In genomic region chr14:67619446-67620216, GRCh38 we compare ENCODE assay signal across 1 cellular context.
TF ChIP-seq lines count a peak whose summit lies in the region.

TSS of gene ARG2 (plus strand) at chr14:67619920. CDS start at chr14:67619978, 58 bp downstream.

TF ChIP-seq in HEK293, 187 proteins besides CTCF, POLR2A, EP300 and RAD21 (continued from another document and continues in another):
- TF ChIP-seq ZNF561 (tag by site-specific recombination; IDR thresholded peaks at IDR 0.05; ENCODE audit: borderline replicate concordance): no peak; the same call in 1 of the 2 replicates
- TF ChIP-seq, protein P1, sequence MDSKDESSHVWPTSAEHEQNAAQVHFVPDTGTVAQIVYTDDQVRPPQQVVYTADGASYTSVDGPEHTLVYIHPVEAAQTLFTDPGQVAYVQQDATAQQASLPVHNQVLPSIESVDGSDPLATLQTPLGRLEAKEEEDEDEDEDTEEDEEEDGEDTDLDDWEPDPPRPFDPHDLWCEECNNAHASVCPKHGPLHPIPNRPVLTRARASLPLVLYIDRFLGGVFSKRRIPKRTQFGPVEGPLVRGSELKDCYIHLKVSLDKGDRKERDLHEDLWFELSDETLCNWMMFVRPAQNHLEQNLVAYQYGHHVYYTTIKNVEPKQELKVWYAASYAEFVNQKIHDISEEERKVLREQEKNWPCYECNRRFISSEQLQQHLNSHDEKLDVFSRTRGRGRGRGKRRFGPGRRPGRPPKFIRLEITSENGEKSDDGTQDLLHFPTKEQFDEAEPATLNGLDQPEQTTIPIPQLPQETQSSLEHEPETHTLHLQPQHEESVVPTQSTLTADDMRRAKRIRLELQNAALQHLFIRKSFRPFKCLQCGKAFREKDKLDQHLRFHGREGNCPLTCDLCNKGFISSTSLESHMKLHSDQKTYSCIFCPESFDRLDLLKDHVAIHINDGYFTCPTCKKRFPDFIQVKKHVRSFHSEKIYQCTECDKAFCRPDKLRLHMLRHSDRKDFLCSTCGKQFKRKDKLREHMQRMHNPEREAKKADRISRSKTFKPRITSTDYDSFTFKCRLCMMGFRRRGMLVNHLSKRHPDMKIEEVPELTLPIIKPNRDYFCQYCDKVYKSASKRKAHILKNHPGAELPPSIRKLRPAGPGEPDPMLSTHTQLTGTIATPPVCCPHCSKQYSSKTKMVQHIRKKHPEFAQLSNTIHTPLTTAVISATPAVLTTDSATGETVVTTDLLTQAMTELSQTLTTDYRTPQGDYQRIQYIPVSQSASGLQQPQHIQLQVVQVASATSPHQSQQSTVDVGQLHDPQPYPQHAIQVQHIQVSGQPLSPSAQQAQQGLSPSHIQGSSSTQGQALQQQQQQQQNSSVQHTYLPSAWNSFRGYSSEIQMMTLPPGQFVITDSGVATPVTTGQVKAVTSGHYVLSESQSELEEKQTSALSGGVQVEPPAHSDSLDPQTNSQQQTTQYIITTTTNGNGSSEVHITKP (tag by site-specific recombination; IDR thresholded peaks at IDR 0.05): peak; percentile 56
- TF ChIP-seq, protein P2, sequence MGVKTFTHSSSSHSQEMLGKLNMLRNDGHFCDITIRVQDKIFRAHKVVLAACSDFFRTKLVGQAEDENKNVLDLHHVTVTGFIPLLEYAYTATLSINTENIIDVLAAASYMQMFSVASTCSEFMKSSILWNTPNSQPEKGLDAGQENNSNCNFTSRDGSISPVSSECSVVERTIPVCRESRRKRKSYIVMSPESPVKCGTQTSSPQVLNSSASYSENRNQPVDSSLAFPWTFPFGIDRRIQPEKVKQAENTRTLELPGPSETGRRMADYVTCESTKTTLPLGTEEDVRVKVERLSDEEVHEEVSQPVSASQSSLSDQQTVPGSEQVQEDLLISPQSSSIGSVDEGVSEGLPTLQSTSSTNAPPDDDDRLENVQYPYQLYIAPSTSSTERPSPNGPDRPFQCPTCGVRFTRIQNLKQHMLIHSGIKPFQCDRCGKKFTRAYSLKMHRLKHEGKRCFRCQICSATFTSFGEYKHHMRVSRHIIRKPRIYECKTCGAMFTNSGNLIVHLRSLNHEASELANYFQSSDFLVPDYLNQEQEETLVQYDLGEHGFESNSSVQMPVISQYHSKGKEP (tag by site-specific recombination; IDR thresholded peaks at IDR 0.05): no peak
- TF ChIP-seq ZNF394 (tag by site-specific recombination; IDR thresholded peaks at IDR 0.05; ENCODE audit: borderline replicate concordance): peak; percentile 48; the same call in 1 of the 2 replicates
- TF ChIP-seq, protein P3, sequence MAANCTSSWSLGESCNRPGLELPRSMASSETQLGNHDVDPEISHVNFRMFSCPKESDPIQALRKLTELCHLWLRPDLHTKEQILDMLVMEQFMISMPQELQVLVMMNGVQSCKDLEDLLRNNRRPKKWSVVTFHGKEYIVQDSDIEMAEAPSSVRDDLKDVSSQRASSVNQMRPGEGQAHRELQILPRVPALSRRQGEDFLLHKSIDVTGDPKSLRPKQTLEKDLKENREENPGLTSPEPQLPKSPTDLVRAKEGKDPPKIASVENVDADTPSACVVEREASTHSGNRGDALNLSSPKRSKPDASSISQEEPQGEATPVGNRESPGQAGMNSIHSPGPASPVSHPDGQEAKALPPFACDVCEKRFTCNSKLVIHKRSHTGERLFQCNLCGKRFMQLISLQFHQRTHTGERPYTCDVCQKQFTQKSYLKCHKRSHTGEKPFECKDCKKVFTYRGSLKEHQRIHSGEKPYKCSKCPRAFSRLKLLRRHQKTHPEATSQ (tag by site-specific recombination; IDR thresholded peaks at IDR 0.05): 0 out of 2 replicates have a peak, but pooled peaks have one; percentile 46
- peak; percentile 89 for TF ChIP-seq SP7 (tag by site-specific recombination; IDR thresholded peaks at IDR 0.05)
- no peak for TF ChIP-seq ZNF280C (tag by site-specific recombination; IDR thresholded peaks at IDR 0.05)
- TF ChIP-seq ZBTB8A (tag by site-specific recombination; IDR thresholded peaks at IDR 0.05): no peak
- peak; percentile 85 for TF ChIP-seq ZXDB (tag by site-specific recombination; IDR thresholded peaks at IDR 0.05)
- TF ChIP-seq ZNF341 (tag by site-specific recombination; IDR thresholded peaks at IDR 0.05; ENCODE audit: low read depth): peak; percentile 99
- peak; percentile 47 for TF ChIP-seq ZIC2 (tag by site-specific recombination; IDR thresholded peaks at IDR 0.05)
- TF ChIP-seq ZNF677 (tag by site-specific recombination; IDR thresholded peaks at IDR 0.05): no peak
- no peak for TF ChIP-seq ZNF513 (tag by site-specific recombination; IDR thresholded peaks at IDR 0.05)
- no peak for TF ChIP-seq TCF7L2 (IDR thresholded peaks at IDR 0.05; ENCODE audit: borderline replicate concordance, low read depth, low read length)
- no peak; the same call in 1 of the 2 replicates for TF ChIP-seq ZNF580 (tag by site-specific recombination; IDR thresholded peaks at IDR 0.05)
- no peak for TF ChIP-seq ZNF146 (tag by site-specific recombination; IDR thresholded peaks at IDR 0.05)
- TF ChIP-seq SCRT1 (tag by site-specific recombination; IDR thresholded peaks at IDR 0.05; ENCODE audit: borderline replicate concordance): peak; percentile 94
- no peak for TF ChIP-seq ZFP3 (tag by site-specific recombination; IDR thresholded peaks at IDR 0.05; ENCODE audit: low read depth)
- peak; percentile 99 for TF ChIP-seq SCRT2 (tag by site-specific recombination; IDR thresholded peaks at IDR 0.05)
- TF ChIP-seq SP2 (tag by site-specific recombination; IDR thresholded peaks at IDR 0.05): peak; percentile 96
- no peak for TF ChIP-seq YY2 (tag by site-specific recombination; IDR thresholded peaks at IDR 0.05)
- no peak for TF ChIP-seq ZNF266 (tag by site-specific recombination; IDR thresholded peaks at IDR 0.05; ENCODE audit: low read depth)
- TF ChIP-seq ZNF423 (tag by site-specific recombination; IDR thresholded peaks at IDR 0.05): peak; percentile 41; the same call in 1 of the 2 replicates
- TF ChIP-seq GLIS2 (tag by site-specific recombination; IDR thresholded peaks at IDR 0.05): peak; percentile 57
- TF ChIP-seq ZNF600 (tag by site-specific recombination; IDR thresholded peaks at IDR 0.05): peak; percentile 85
- peak; percentile 29; the same call in 1 of the 2 replicates for TF ChIP-seq ZBTB20 (tag by site-specific recombination; IDR thresholded peaks at IDR 0.05)
- TF ChIP-seq ZBTB48 (tag by site-specific recombination; IDR thresholded peaks at IDR 0.05): peak; percentile 87
- TF ChIP-seq ZNF654 (tag by site-specific recombination; IDR thresholded peaks at IDR 0.05; ENCODE audit: low read depth): no peak
- TF ChIP-seq MZF1 (tag by site-specific recombination; IDR thresholded peaks at IDR 0.05; ENCODE audit: borderline replicate concordance): no peak
- 0 out of 2 replicates have a peak, but pooled peaks have one; percentile 65 for TF ChIP-seq ZSCAN18 (tag by site-specific recombination; IDR thresholded peaks at IDR 0.05)
- TF ChIP-seq ZBTB7A (tag by site-specific recombination; IDR thresholded peaks at IDR 0.05; ENCODE audit: low read depth): no peak
- TF ChIP-seq ZNF221 (tag by site-specific recombination; IDR thresholded peaks at IDR 0.05; ENCODE audit: borderline replicate concordance): no peak
- TF ChIP-seq OSR2 (tag by site-specific recombination; IDR thresholded peaks at IDR 0.05): no peak
- no peak for TF ChIP-seq MYNN (tag by site-specific recombination; IDR thresholded peaks at IDR 0.05; ENCODE audit: borderline replicate concordance)
- peak; percentile 92 for TF ChIP-seq SP3 (tag by site-specific recombination; IDR thresholded peaks at IDR 0.05)
- TF ChIP-seq ZNF184 (tag by site-specific recombination; IDR thresholded peaks at IDR 0.05): no peak
- peak; percentile 83; the same call in 1 of the 2 replicates for TF ChIP-seq ZNF501 (tag by site-specific recombination; IDR thresholded peaks at IDR 0.05)
- peak; percentile 92 for TF ChIP-seq HIC1 (tag by site-specific recombination; IDR thresholded peaks at IDR 0.05)
- TF ChIP-seq ZEB2 (tag by site-specific recombination; IDR thresholded peaks at IDR 0.05): peak; percentile 94
- TF ChIP-seq OVOL3 (tag by site-specific recombination; IDR thresholded peaks at IDR 0.05): no peak; the same call in 1 of the 2 replicates
- TF ChIP-seq ZNF10 (tag by site-specific recombination; IDR thresholded peaks at IDR 0.05): no peak
- TF ChIP-seq, protein P4, sequence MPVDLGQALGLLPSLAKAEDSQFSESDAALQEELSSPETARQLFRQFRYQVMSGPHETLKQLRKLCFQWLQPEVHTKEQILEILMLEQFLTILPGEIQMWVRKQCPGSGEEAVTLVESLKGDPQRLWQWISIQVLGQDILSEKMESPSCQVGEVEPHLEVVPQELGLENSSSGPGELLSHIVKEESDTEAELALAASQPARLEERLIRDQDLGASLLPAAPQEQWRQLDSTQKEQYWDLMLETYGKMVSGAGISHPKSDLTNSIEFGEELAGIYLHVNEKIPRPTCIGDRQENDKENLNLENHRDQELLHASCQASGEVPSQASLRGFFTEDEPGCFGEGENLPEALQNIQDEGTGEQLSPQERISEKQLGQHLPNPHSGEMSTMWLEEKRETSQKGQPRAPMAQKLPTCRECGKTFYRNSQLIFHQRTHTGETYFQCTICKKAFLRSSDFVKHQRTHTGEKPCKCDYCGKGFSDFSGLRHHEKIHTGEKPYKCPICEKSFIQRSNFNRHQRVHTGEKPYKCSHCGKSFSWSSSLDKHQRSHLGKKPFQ (tag by site-specific recombination; IDR thresholded peaks at IDR 0.05): peak; percentile 93
- TF ChIP-seq, protein P5, sequence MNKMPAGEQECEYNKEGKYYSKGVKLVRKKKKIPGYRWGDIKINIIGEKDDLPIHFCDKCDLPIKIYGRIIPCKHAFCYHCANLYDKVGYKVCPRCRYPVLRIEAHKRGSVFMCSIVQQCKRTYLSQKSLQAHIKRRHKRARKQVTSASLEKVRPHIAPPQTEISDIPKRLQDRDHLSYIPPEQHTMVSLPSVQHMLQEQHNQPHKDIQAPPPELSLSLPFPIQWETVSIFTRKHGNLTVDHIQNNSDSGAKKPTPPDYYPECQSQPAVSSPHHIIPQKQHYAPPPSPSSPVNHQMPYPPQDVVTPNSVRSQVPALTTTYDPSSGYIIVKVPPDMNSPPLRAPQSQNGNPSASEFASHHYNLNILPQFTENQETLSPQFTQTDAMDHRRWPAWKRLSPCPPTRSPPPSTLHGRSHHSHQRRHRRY (tag by site-specific recombination; IDR thresholded peaks at IDR 0.05): no peak
